1 cellular context compared by ENCODE assay signal in genomic region chr22:22386602-22387385, GRCh38.
TF ChIP-seq lines count a peak whose summit lies in the region.

No MANE protein-coding gene starts in this region.

TF ChIP-seq in HepG2, 621 proteins besides CTCF, POLR2A, EP300 and RAD21 (continued from another document and continues in another):
- TF ChIP-seq ZNF10 (CRISPR knock-in tag; IDR thresholded peaks at IDR 0.05; ENCODE audit: borderline replicate concordance, low read depth) (no peak), MIER3 (CRISPR knock-in tag; IDR thresholded peaks at IDR 0.05; ENCODE audit: borderline replicate concordance) (peak; percentile 16; the same call in 1 of the 2 replicates), TBX3 (IDR thresholded peaks at IDR 0.05; ENCODE audit: borderline replicate concordance) (peak; percentile 83), SIX1 (CRISPR knock-in tag; IDR thresholded peaks at IDR 0.05; ENCODE audit: borderline replicate concordance) (peak; percentile 83; the same call in 1 of the 2 replicates), SAP130 (CRISPR knock-in tag; IDR thresholded peaks at IDR 0.05; ENCODE audit: low read depth) (peak; percentile 74), KLF16 (CRISPR knock-in tag; IDR thresholded peaks at IDR 0.05) (peak in 1 of 2 experiments; percentile 42; a peak in 1 of 4 replicates), GMEB1 (CRISPR knock-in tag; IDR thresholded peaks at IDR 0.05; ENCODE audit: borderline replicate concordance) (0 out of 2 replicates have a peak, but pooled peaks have one; percentile 41), RCOR2 (CRISPR knock-in tag; IDR thresholded peaks at IDR 0.05) (0 out of 2 replicates have a peak, but pooled peaks have one; percentile 40), RFX5 (IDR thresholded peaks at IDR 0.05; ENCODE audit: low read depth, low read length) (no peak), SOX13 (IDR thresholded peaks at IDR 0.05) (peak; percentile 77), SOX13 (CRISPR knock-in tag; conservative IDR thresholded peaks at IDR 0.05 in 1 of 2, IDR thresholded peaks at IDR 0.05 in 1 of 2) (peak in 1 of 2 experiments; percentile 94; a peak in 2 of 4 replicates), ZNF557 (CRISPR knock-in tag; IDR thresholded peaks at IDR 0.05) (no peak), NPAS2 (CRISPR knock-in tag; IDR thresholded peaks at IDR 0.05; ENCODE audit: borderline replicate concordance) (no peak), ZNF841 (CRISPR knock-in tag; IDR thresholded peaks at IDR 0.05; ENCODE audit: borderline replicate concordance) (0 out of 2 replicates have a peak, but pooled peaks have one; percentile 38), RARG (CRISPR knock-in tag; IDR thresholded peaks at IDR 0.05; ENCODE audit: low read depth) (no peak), ZNF891 (CRISPR knock-in tag; IDR thresholded peaks at IDR 0.05) (no peak), ZSCAN9 (CRISPR knock-in tag; IDR thresholded peaks at IDR 0.05; ENCODE audit: borderline replicate concordance) (peak; percentile 87; the same call in 1 of the 2 replicates), RXRA (CRISPR knock-in tag; IDR thresholded peaks at IDR 0.05) (peak; percentile 98; the same call in 1 of the 2 replicates), KLF11 (CRISPR knock-in tag; IDR thresholded peaks at IDR 0.05) (no peak), ATF2 (CRISPR knock-in tag; IDR thresholded peaks at IDR 0.05) (peak; percentile 86; the same call in 1 of the 2 replicates), EZH2 (conservative IDR thresholded peaks at IDR 0.05; ENCODE audit: low read depth, low read length) (no peak), ZBTB34 (CRISPR knock-in tag; IDR thresholded peaks at IDR 0.05) (peak; percentile 81), ZZZ3 (CRISPR knock-in tag; IDR thresholded peaks at IDR 0.05; ENCODE audit: borderline replicate concordance) (no peak), ZNF883 (CRISPR knock-in tag; IDR thresholded peaks at IDR 0.05; ENCODE audit: not compliant biosample characterization) (no peak), TFAP4 (IDR thresholded peaks at IDR 0.05; ENCODE audit: borderline replicate concordance, low read depth) (peak; percentile 73), ZNF670 (CRISPR knock-in tag; IDR thresholded peaks at IDR 0.05; ENCODE audit: borderline replicate concordance) (no peak), HMGA1 (CRISPR knock-in tag; conservative IDR thresholded peaks at IDR 0.05) (no peak), GATAD2A (CRISPR knock-in tag; IDR thresholded peaks at IDR 0.05) (peak; percentile 90), GTF3A (CRISPR knock-in tag; conservative IDR thresholded peaks at IDR 0.05) (no peak), TCF7 (IDR thresholded peaks at IDR 0.05; ENCODE audit: low read depth) (peak; percentile 50; the same call in 1 of the 2 replicates), HOXD1 (CRISPR knock-in tag; IDR thresholded peaks at IDR 0.05) (peak; percentile 47; the same call in 1 of the 2 replicates), KAT8 (CRISPR knock-in tag; IDR thresholded peaks at IDR 0.05) (0 out of 2 replicates have a peak, but pooled peaks have one; percentile 45), ZNF574 (CRISPR knock-in tag; IDR thresholded peaks at IDR 0.05) (peak; percentile 49; the same call in 1 of the 2 replicates), TARDBP (CRISPR knock-in tag; IDR thresholded peaks at IDR 0.05) (peak; percentile 79; the same call in 1 of the 2 replicates), RXRB (CRISPR knock-in tag; IDR thresholded peaks at IDR 0.05; ENCODE audit: borderline replicate concordance) (peak; percentile 100), ZFP1 (CRISPR knock-in tag; IDR thresholded peaks at IDR 0.05) (peak; percentile 79; the same call in 1 of the 2 replicates), SRSF1 (optimal IDR thresholded peaks at IDR 0.05; ENCODE audit: low read depth, low read length) (no peak), ELK4 (CRISPR knock-in tag; IDR thresholded peaks at IDR 0.05; ENCODE audit: borderline replicate concordance) (no peak), ARNTL (CRISPR knock-in tag; IDR thresholded peaks at IDR 0.05) (0 out of 2 replicates have a peak, but pooled peaks have one; percentile 52), FOXK2 (IDR thresholded peaks at IDR 0.05) (peak; percentile 92), RERE (CRISPR knock-in tag; IDR thresholded peaks at IDR 0.05; ENCODE audit: low read depth) (peak; percentile 82), ARID4A (CRISPR knock-in tag; IDR thresholded peaks at IDR 0.05; ENCODE audit: borderline replicate concordance) (no peak; the same call in 1 of the 2 replicates), JUNB (CRISPR knock-in tag; IDR thresholded peaks at IDR 0.05; ENCODE audit: borderline replicate concordance) (peak; percentile 20; the same call in 1 of the 2 replicates), CREB1 (IDR thresholded peaks at IDR 0.05) (no peak), CREB1 (CRISPR knock-in tag; IDR thresholded peaks at IDR 0.05) (peak; percentile 68)
